1 cellular context compared by ENCODE assay signal in the genomic region with DNA sequence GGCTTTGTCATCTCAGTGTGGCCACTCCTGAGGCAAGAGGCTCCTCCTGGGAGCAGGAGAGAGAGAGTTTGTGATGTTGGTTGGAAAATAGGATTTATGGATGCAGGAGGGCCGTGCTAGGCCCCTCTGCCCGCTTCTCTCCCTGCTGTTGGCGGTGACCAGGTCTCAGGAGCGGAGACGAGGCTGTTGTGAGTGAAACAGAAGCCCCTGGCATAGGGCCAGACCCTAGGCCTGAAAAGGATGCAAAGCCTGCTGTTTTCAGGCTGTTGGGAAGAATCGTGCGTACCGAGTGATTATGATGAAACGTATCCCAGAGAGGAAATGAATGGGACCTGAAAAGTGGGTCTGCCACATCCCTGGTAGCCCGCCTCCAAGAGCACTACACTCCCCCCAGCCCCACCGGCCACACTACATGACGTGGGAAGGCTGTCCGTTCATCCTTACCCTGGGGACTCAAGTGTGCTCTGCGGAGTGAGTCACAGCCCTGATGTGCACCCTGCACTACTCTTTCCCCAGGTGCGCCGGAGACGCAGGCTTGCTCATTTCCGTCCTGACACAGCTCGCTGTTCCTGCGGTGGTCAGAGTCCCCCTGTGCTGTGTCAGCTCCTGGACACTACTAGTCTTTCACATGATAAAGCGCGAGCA.
TF ChIP-seq lines count a peak whose summit lies in the region.

No MANE protein-coding gene starts in this region.

TF ChIP-seq in SK-N-SH, 30 proteins besides CTCF, POLR2A, EP300 and RAD21 (continued from another document):
- TF ChIP-seq MXI1 (IDR thresholded peaks at IDR 0.05; ENCODE audit: low read depth, low read length) (no peak), TEAD4 (IDR thresholded peaks at IDR 0.05; ENCODE audit: borderline replicate concordance, insufficient read depth) (no peak), GATA2 (CRISPR knock-in tag; IDR thresholded peaks at IDR 0.05) (no peak), POLR2AphosphoS5 (IDR thresholded peaks at IDR 0.05; ENCODE audit: low read depth, low read length) (no peak)
TF ChIP-seq in SK-N-SH: peak in this region for 0.
